1 cellular context compared by ENCODE assay signal in genomic region chr15:57070674-57071073, GRCh38.
TF ChIP-seq lines count a peak whose summit lies in the region.

No MANE protein-coding gene starts in this region.

TF ChIP-seq in GM23338, 12 proteins besides CTCF, POLR2A, EP300 and RAD21:
- TF ChIP-seq ZNF462 (CRISPR knock-in tag; IDR thresholded peaks at IDR 0.05) (no peak), ZNF331 (CRISPR knock-in tag; IDR thresholded peaks at IDR 0.05; ENCODE audit: low read depth) (no peak), STAT1 (IDR thresholded peaks at IDR 0.05; ENCODE audit: unreplicated experiment) (no peak), ZNF114 (CRISPR knock-in tag; IDR thresholded peaks at IDR 0.05) (no peak), CREB1 (CRISPR knock-in tag; IDR thresholded peaks at IDR 0.05; ENCODE audit: low read depth) (no peak), POLR2AphosphoS5 (IDR thresholded peaks at IDR 0.05; ENCODE audit: low read depth) (no peak), JUNB (IDR thresholded peaks at IDR 0.05; ENCODE audit: unreplicated experiment) (no peak), REST (IDR thresholded peaks at IDR 0.05; ENCODE audit: unreplicated experiment) (no peak)
